1 cellular context compared by ENCODE assay signal in the genomic region with DNA sequence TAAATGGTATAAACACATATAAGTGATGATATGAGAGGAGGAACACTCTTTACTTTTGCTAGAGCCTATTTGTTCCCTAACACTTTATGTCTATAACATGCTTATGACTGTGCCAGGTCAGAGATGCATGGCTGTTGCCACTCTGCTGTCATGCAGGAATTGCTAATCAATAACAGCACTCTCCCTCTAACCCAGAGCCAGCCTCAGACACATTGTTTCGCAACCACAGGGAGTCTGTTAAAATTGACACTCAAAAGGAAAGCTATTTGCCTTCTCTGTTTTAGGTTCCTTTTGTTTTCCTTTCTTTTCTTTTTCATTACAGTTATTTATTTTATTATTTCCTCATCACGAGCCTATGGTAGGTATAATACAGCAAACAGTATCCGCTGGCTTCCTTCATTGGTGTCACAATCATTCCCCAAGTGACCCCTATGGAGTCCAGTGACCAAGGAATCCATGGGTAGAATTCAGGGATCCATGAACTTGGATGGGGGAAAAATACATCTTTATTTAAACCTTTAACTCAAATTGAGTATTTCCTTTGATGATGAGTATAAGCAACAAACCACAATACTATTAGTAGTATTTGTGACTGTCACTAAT.
TF ChIP-seq lines count a peak whose summit lies in the region.

No MANE protein-coding gene starts in this region.

TF ChIP-seq in HepG2, 621 proteins besides CTCF, POLR2A, EP300 and RAD21 (continued from another document):
- TF ChIP-seq, protein P1, sequence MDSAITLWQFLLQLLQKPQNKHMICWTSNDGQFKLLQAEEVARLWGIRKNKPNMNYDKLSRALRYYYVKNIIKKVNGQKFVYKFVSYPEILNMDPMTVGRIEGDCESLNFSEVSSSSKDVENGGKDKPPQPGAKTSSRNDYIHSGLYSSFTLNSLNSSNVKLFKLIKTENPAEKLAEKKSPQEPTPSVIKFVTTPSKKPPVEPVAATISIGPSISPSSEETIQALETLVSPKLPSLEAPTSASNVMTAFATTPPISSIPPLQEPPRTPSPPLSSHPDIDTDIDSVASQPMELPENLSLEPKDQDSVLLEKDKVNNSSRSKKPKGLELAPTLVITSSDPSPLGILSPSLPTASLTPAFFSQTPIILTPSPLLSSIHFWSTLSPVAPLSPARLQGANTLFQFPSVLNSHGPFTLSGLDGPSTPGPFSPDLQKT (CRISPR knock-in tag; IDR thresholded peaks at IDR 0.05; ENCODE audit: borderline replicate concordance) = no peak
- TF ChIP-seq FOXC1 (CRISPR knock-in tag; IDR thresholded peaks at IDR 0.05; ENCODE audit: borderline replicate concordance) (no peak), ZNF878 (CRISPR knock-in tag; IDR thresholded peaks at IDR 0.05) (no peak), ZNF432 (CRISPR knock-in tag; IDR thresholded peaks at IDR 0.05; ENCODE audit: borderline replicate concordance) (no peak), DMAP1 (CRISPR knock-in tag; IDR thresholded peaks at IDR 0.05) (no peak), TCF12 (IDR thresholded peaks at IDR 0.05) (no peak), TCF12 (CRISPR knock-in tag; IDR thresholded peaks at IDR 0.05) (no peak)
- TF ChIP-seq, protein P2, sequence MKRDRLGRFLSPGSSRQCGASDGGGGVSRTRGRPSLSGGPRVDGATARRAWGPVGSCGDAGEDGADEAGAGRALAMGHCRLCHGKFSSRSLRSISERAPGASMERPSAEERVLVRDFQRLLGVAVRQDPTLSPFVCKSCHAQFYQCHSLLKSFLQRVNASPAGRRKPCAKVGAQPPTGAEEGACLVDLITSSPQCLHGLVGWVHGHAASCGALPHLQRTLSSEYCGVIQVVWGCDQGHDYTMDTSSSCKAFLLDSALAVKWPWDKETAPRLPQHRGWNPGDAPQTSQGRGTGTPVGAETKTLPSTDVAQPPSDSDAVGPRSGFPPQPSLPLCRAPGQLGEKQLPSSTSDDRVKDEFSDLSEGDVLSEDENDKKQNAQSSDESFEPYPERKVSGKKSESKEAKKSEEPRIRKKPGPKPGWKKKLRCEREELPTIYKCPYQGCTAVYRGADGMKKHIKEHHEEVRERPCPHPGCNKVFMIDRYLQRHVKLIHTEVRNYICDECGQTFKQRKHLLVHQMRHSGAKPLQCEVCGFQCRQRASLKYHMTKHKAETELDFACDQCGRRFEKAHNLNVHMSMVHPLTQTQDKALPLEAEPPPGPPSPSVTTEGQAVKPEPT (CRISPR knock-in tag; IDR thresholded peaks at IDR 0.05; ENCODE audit: low read depth) = no peak
TF ChIP-seq in HepG2: peak in this region for 43.
